Comparison of ENCODE assay signal across 8 cellular contexts in the genomic region with DNA sequence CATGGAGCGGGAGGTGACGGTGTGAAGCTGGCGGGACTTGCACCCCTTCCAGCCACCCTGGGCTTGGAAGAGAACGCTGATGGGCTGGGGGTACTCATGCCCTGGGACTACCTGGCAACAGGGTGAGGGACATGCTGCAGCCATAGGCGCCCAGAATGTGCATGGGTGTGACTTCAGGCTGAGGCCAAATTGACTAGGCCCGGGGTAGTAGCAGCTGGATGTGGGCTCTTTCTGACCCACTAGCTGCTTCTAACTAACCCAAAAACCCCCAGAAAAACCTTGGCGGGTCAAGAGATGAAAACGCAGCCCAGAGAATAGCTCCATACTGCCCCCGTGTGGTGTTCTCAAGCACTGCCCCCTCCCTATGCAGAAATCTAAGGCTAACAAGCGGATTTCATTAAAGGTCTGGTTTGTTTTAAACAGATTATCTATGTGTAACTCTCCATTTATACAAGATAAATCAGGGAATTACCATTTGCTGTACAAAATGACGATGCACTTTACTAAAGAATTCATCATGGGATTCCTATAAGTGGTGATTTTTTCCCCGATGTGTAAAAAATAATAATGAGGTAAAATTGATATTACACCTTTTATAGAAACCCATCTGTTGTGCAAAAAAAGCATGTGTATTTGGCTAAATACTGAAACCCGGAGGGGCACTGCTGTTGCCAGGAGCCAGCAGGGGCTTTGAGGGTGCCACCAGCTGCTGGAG. TPM values are rescaled to one million over a fixed set of nuclear protein-coding genes. Genes with fewer than 3 reads are reported as not detected.
A peak's percentile ranks its signal among the peaks of the same experiment; 100 is the strongest.
DNase-seq lines count a peak whose midpoint lies in the region; ATAC-seq and TF ChIP-seq lines count a peak whose summit lies in the region.

No MANE protein-coding gene starts in this region.

- H2BK15ac ChIP-seq in mesendoderm (replicated peaks; ENCODE audit: low read depth), result no peak overlapping the region

- H3K79me1 ChIP-seq in mesendoderm (ENCODE audit: low read length), result no peaks in the 10 kb centered on the region

- no peak for ATAC-seq in HG02973 (IDR thresholded peaks at IDR 0.05; ENCODE audit: unreplicated experiment)

- H2AK5ac ChIP-seq in mesendoderm (ENCODE audit: low read length), result no peak overlapping the region

- H3K79me2 ChIP-seq in mesendoderm (ENCODE audit: control insufficient read depth, insufficient read depth, low read length), result no peaks in the 10 kb centered on the region

- H3K4me1 ChIP-seq in mesendoderm (ENCODE audit: control insufficient read depth, low read depth, low read length) (peaks cover 12% of the 10 kb centered on the region), tibial nerve (peaks cover 0 to 63% (median 39%) of the 10 kb centered on the region in 4 donors)

- no peak overlapping the region for H4K8ac ChIP-seq in mesendoderm (ENCODE audit: low read depth, low read length)

- no peak overlapping the region for H3K4me2 ChIP-seq in mesendoderm (ENCODE audit: low read length)

- no CpG with 5 or more reads among the region's 13 CpGs for WGBS in mesendoderm (ENCODE audit: extremely low coverage, insufficient coverage, low lambda C conversion rate)
- 34 to 43% methylated on average over 10 to 13 of the region's 13 CpGs for WGBS in tibial nerve, 2 donors

- peak; percentile 31 to 38 for DNase-seq in NCI-H524 (lab: John Stamatoyannopoulos, UW)
- no peak for DNase-seq in NCI-H524 treated with DMSO at 0.1 percent for 48 hours (lab: John Stamatoyannopoulos, UW)
- peak; percentile 15 for DNase-seq in MV-4-11 (lab: John Stamatoyannopoulos, UW)
- peak; percentile 49 to 56 for DNase-seq in activated CD4-positive, alpha-beta T cell treated with anti-CD3 and anti-CD28 coated beads for 24 hours (ENCODE audit: low read depth in 2 of 2)
- DNase-seq in dorsolateral prefrontal cortex, result peak in 6 of 10 donors; percentile 45 to 74 (median 66)
- peak; percentile 60 for DNase-seq in mesendoderm
- DNase-seq in tibial nerve (ENCODE audit: low spot score in 2 of 2), result peak in 1 of 2 donors; percentile 63

- H3K18ac ChIP-seq in mesendoderm (ENCODE audit: low read length), result no peak overlapping the region

- no peaks in the 10 kb centered on the region for H3K27me3 ChIP-seq in dorsolateral prefrontal cortex
- H3K27me3 ChIP-seq in mesendoderm (ENCODE audit: insufficient read depth, low read length, poor library complexity), result peaks cover 2% of the 10 kb centered on the region
- no peaks in the 10 kb centered on the region for H3K27me3 ChIP-seq in tibial nerve

- no peak overlapping the region for H3K9ac ChIP-seq in mesendoderm (ENCODE audit: low read length)

- no peak for TF ChIP-seq POLR2A in tibial nerve (IDR thresholded peaks at IDR 0.05)

- H4K5ac ChIP-seq in mesendoderm (ENCODE audit: low read length), result no peak overlapping the region

- no peak overlapping the region for H2BK120ac ChIP-seq in mesendoderm (ENCODE audit: low read depth, low read length)

- no peak overlapping the region for H3K4ac ChIP-seq in mesendoderm (ENCODE audit: low read depth, low read length)

- H3K36me3 ChIP-seq in mesendoderm (ENCODE audit: control insufficient read depth, insufficient read depth, low read length), result peaks cover 1% of the 10 kb centered on the region
- peaks cover 0 to 32% (median 0%) of the 10 kb centered on the region in 3 donors for H3K36me3 ChIP-seq in tibial nerve

- TF ChIP-seq EP300 in tibial nerve (IDR thresholded peaks at IDR 0.05), result no peak

- no peak overlapping the region for H2BK5ac ChIP-seq in mesendoderm (ENCODE audit: low read length)

- H3K56ac ChIP-seq in mesendoderm (ENCODE audit: low read length), result no peak overlapping the region

- no peak overlapping the region for H3K23ac ChIP-seq in mesendoderm (ENCODE audit: low read length)

- H3K4me3 ChIP-seq in dorsolateral prefrontal cortex (peak overlapping the region in 31 of 59 donors; percentile 4 to 61 (median 49)), mesendoderm (ENCODE audit: low read length) (no peak overlapping the region), tibial nerve (no peak overlapping the region)

- H3K9me3 ChIP-seq in tibial nerve, result no peaks in the 10 kb centered on the region

- peak; percentile 68 to 93 (median 86) for TF ChIP-seq CTCF in dorsolateral prefrontal cortex (IDR thresholded peaks at IDR 0.05 in 54 of 56, conservative IDR thresholded peaks at IDR 0.05 in 2 of 56; ENCODE audit: low read depth in 1 of 56, partially characterized antibody in 56 of 56)
- TF ChIP-seq CTCF in tibial nerve (IDR thresholded peaks at IDR 0.05), result peak; percentile 62 to 88 (median 82)

- intact Hi-C loops in dorsolateral prefrontal cortex (cut with DNase I), result loop anchor here in 1 of 2 donors (1.0 kb wide), 1 partner anchor 54 kb away; no protein-coding TSS in a partner anchor

- H3K27ac ChIP-seq in dorsolateral prefrontal cortex (peak overlapping the region in 35 of 59 donors; percentile 0 to 75 (median 51)), mesendoderm (ENCODE audit: low read depth, low read length) (no peak overlapping the region), tibial nerve (peak overlapping the region in 1 of 4 donors; percentile 96)

RNA-seq across cellular contexts. Expression of gene SMARCD3, which starts 4.2 kb away (rescaled TPM):
- total RNA-seq in dorsolateral prefrontal cortex, result 100 to 1,000 TPM in 117 of 120 experiments, 10 to 100 TPM in 3; 80.4 to 252 (median 137) TPM
- 7.4 TPM for polyA plus RNA-seq in mesendoderm (2013, experiment 1 of 2)
- 5.9 TPM for polyA plus RNA-seq in mesendoderm (2013, experiment 2 of 2)
- total RNA-seq in tibial nerve, result 10 to 100 TPM; 55.5 to 97.2 (median 77.3) TPM

RNA-seq across cellular contexts. Expression of gene CHPF2, which starts 12.0 kb away (rescaled TPM):
- total RNA-seq in dorsolateral prefrontal cortex (10 to 100 TPM; 23.2 to 51.4 (median 35.6) TPM), tibial nerve (10 to 100 TPM; 34.5 to 58.5 (median 40.2) TPM)
- 7.4 TPM for polyA plus RNA-seq in mesendoderm (2013, experiment 1 of 2)
- polyA plus RNA-seq in mesendoderm (2013, experiment 2 of 2), result 7.9 TPM

RNA-seq across cellular contexts. Expression of gene ABCF2, which starts 17.3 kb away (rescaled TPM):
- 10 to 100 TPM; 21.6 to 63.3 (median 47.2) TPM for total RNA-seq in dorsolateral prefrontal cortex
- polyA plus RNA-seq in mesendoderm (2013, experiment 1 of 2), result 36.4 TPM
- 36.2 TPM for polyA plus RNA-seq in mesendoderm (2013, experiment 2 of 2)
- total RNA-seq in tibial nerve, result 10 to 100 TPM; 34.3 to 72.9 (median 34.9) TPM

RNA-seq across cellular contexts. Expression of gene H2BK1, which starts 34.0 kb away (rescaled TPM):
- total RNA-seq in dorsolateral prefrontal cortex (1 to 10 TPM in 5 of 120 experiments, not detected in 115; 1.5 to 3.0 (median 1.6) TPM), tibial nerve (not detected)
- not detected for polyA plus RNA-seq in mesendoderm (2013, experiment 1 of 2)
- not detected for polyA plus RNA-seq in mesendoderm (2013, experiment 2 of 2)

RNA-seq across cellular contexts. Expression of gene ASB10, which starts 57.3 kb away (rescaled TPM):
- total RNA-seq in dorsolateral prefrontal cortex (under 1 TPM in 3 of 120 experiments, not detected in 117; 0.23 to 0.31 (median 0.27) TPM), tibial nerve (not detected)
- polyA plus RNA-seq in mesendoderm (2013, experiment 1 of 2), result not detected
- not detected for polyA plus RNA-seq in mesendoderm (2013, experiment 2 of 2)

Comparison
In these comparisons a context has a peak if more than half of its experiments do, and no peak if none do; other contexts are left out.
1. H3K4me3 ChIP-seq: peak in dorsolateral prefrontal cortex (31 of 59); none in mesendoderm (single experiment) and tibial nerve (0 of 4).